In genomic region chr5:178235600-178235998, GRCh38 we compare ENCODE assay signal across 1 cellular context.
TF ChIP-seq lines count a peak whose summit lies in the region.

No MANE protein-coding gene starts in this region.

TF ChIP-seq in IMR-90, 13 proteins besides CTCF, POLR2A, EP300 and RAD21:
- no peak for TF ChIP-seq RFX5 (IDR thresholded peaks at IDR 0.05; ENCODE audit: low read depth, low read length)
- TF ChIP-seq MXI1 (IDR thresholded peaks at IDR 0.05; ENCODE audit: borderline replicate concordance, low read depth, low read length) = no peak
- TF ChIP-seq BHLHE40 (IDR thresholded peaks at IDR 0.05; ENCODE audit: low read depth, low read length) = no peak
